8 cellular contexts compared by ENCODE assay signal in the genomic region with DNA sequence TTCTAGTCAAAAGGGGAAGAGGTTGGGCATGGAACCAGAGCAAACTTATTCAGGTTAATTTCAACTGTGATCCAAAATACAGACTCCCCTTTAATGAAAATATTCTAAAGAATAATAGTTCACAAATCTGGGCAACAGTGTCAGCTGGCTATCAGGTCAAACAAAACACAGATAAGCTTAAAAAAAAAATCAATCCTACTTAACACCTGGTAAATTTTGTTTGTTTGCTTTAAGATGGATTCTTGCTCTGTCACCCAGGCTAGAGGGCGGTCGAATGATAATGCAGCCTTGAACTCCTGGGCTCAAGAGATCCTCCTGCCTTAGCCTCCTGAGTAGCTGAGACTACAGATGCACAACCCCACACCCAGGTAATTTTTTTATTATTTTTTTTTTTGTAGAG.
"Had no signal": no experiment of that assay in that cellular context is flagged by ENCODE, and none has a peak within 500 bp of the region (broad histone marks: within the 10 kb centered on the region; RNA-seq: fewer than 3 reads in every experiment).

No MANE protein-coding gene starts in this region.

- DNase-seq: GDM1, GF-D8 had no signal

- ATAC-seq: GM12878 had no signal

- FAIRE-seq: G401.6, GM12878, GM12891, GM12892, GM18507, GM19239 had no signal

- H3K4me3 ChIP-seq: GM12878 had no signal
